34 cellular contexts compared by ENCODE assay signal in genomic region chr10:72221278-72221677, GRCh38.
"Had no signal": no experiment of that assay in that cellular context is flagged by ENCODE, and none has a peak within 500 bp of the region (broad histone marks: within the 10 kb centered on the region; RNA-seq: fewer than 3 reads in every experiment).

No MANE protein-coding gene starts in this region.

- H3K27me3 ChIP-seq: cardiac muscle cell, MG63, Peyer's patch had no signal

- DNase-seq: activated B cell treated with CpG ODN at 0.5 μM for 24 hours; activated CD4-positive, alpha-beta memory T cell treated with anti-CD3 and anti-CD28 coated beads for 36 hours; activated CD4-positive, alpha-beta T cell treated with anti-CD3 and anti-CD28 coated beads for 4 hours; activated CD4-positive, alpha-beta T cell treated with anti-CD3 and anti-CD28 coated beads, Interleukin-2, amount 50 U/mL, for 1 hour; activated CD4-positive, CD25-positive, alpha-beta regulatory T cell treated with anti-CD3 and anti-CD28 coated beads, Interleukin-2, amount 50 U/mL, for 72 hours; activated CD8-positive, alpha-beta memory T cell treated with anti-CD3 and anti-CD28 coated beads, Interleukin-2, amount 50 U/mL, for 4 hours; activated effector memory CD4-positive, alpha-beta T cell treated with Interleukin-2 at 50 U/mL for 16 hours; activated naive CD4-positive, alpha-beta T cell treated with anti-CD3 and anti-CD28 coated beads, Interleukin-2, amount 10 ng/mL, durations not matched to agents 7 days and 5 days; activated T-cell treated with anti-CD3 and anti-CD28 coated beads for 4 hours; activated T-cell treated with anti-CD3 and anti-CD28 coated beads, Interleukin-2, amount 50 U/mL, for 48 hours; amniotic stem cell; aorta; Kasumi-1; KG1; MG63; NCI-H1048; NCI-H1105 treated with DMSO at 0.1 percent for 48 hours; NCI-H1436; NCI-H1694; NCI-H1930; NCI-H2081 treated with DMSO at 0.1 percent for 48 hours; NCI-H226; NCI-H446 treated with DMSO at 0.1 percent for 48 hours; NCI-H524; NCI-H69; NCI-H82; Right ventricle myocardium superior; RPMI8226; SW 1271; T-helper 1 cell; T-helper 2 cell; T-helper 9 cell had no signal

- H3K9me3 ChIP-seq: MG63, Peyer's patch had no signal

- H3K4me3 ChIP-seq: cardiac muscle cell, MG63, Peyer's patch had no signal
